Comparison of ENCODE assay signal across 17 cellular contexts in genomic region chr12:132447731-132448452, GRCh38.
"Had no signal": no experiment of that assay in that cellular context is flagged by ENCODE, and none has a peak within 500 bp of the region (broad histone marks: within the 10 kb centered on the region; RNA-seq: fewer than 3 reads in every experiment).

No MANE protein-coding gene starts in this region.

- H3K27ac ChIP-seq: coronary artery, esophagus squamous epithelium, hepatocyte, left lung, testis, upper lobe of right lung had no signal

- H3K9me3 Mint-ChIP-seq: activated naive CD4-positive, alpha-beta T cell treated with anti-CD3 and anti-CD28 coated beads, Interleukin-2, amount 50 U/mL, for 24 hours; activated T-cell treated with anti-CD3 and anti-CD28 coated beads, Interleukin-2, amount 50 U/mL, for 24 hours; natural killer cell; stimulated activated naive CD8-positive, alpha-beta T cell treated with anti-CD3 and anti-CD28 coated beads, Interleukin-15, amount 100 ng/mL, for 72 hours had no signal

- H3K36me3 ChIP-seq: esophagus squamous epithelium, left lung, upper lobe of right lung had no signal

- H3K4me2 ChIP-seq: hepatocyte had no signal

- H3K27me3 Mint-ChIP-seq: activated naive CD4-positive, alpha-beta T cell treated with anti-CD3 and anti-CD28 coated beads, Interleukin-2, amount 50 U/mL, for 24 hours; activated T-cell treated with anti-CD3 and anti-CD28 coated beads, Interleukin-2, amount 50 U/mL, for 24 hours; brain; stimulated activated naive CD8-positive, alpha-beta T cell treated with anti-CD3 and anti-CD28 coated beads, Interleukin-15, amount 100 ng/mL, for 72 hours had no signal

- H3K4me3 Mint-ChIP-seq: activated naive CD4-positive, alpha-beta T cell treated with anti-CD3 and anti-CD28 coated beads, Interleukin-2, amount 50 U/mL, for 24 hours; activated T-cell treated with anti-CD3 and anti-CD28 coated beads, Interleukin-2, amount 50 U/mL, for 24 hours; brain; natural killer cell; stimulated activated naive CD8-positive, alpha-beta T cell treated with anti-CD3 and anti-CD28 coated beads, Interleukin-15, amount 100 ng/mL, for 72 hours had no signal

- H3K9me3 ChIP-seq: esophagus squamous epithelium, left lung, testis, upper lobe of right lung had no signal

- H2AFZ ChIP-seq: hepatocyte had no signal

- ATAC-seq: left lung; natural killer cell; stimulated activated naive CD8-positive, alpha-beta T cell treated with anti-CD3 and anti-CD28 coated beads, Interleukin-15, amount 100 ng/mL, for 72 hours; upper lobe of right lung had no signal

- H3K4me3 ChIP-seq: coronary artery, esophagus squamous epithelium, hepatocyte, left lung, testis, upper lobe of right lung had no signal

- H3K27me3 ChIP-seq: testis had no signal

- DNase-seq: activated CD4-positive, alpha-beta T cell treated with anti-CD3 and anti-CD28 coated beads, Interleukin-2, amount 50 U/mL, for 48 hours; activated effector memory CD4-positive, alpha-beta T cell treated with Interleukin-2 at 50 U/mL for 16 hours; activated T-cell treated with anti-CD3 and anti-CD28 coated beads, Interleukin-2, amount 50 U/mL, for 24 hours; central memory CD4-positive, alpha-beta T cell; effector CD4-positive, alpha-beta T cell; esophagus squamous epithelium; natural killer cell; nucleus accumbens; small intestine; stimulated activated naive CD8-positive, alpha-beta T cell treated with anti-CD3 and anti-CD28 coated beads, Interleukin-15, amount 100 ng/mL, for 72 hours; testis; upper lobe of right lung had no signal

- H3K27ac Mint-ChIP-seq: natural killer cell had no signal

- H3K36me3 Mint-ChIP-seq: activated naive CD4-positive, alpha-beta T cell treated with anti-CD3 and anti-CD28 coated beads, Interleukin-2, amount 50 U/mL, for 24 hours; brain; natural killer cell had no signal

- H3K79me2 ChIP-seq: hepatocyte had no signal

- H3K4me1 ChIP-seq: testis, upper lobe of right lung had no signal
